18 cellular contexts compared by ENCODE assay signal in genomic region chr12:109440851-109441490, GRCh38. TPM values are rescaled to one million over a fixed set of nuclear protein-coding genes. Genes with fewer than 3 reads are reported as not detected.
A peak's percentile ranks its signal among the peaks of the same experiment; 100 is the strongest.
DNase-seq lines count a peak whose midpoint lies in the region; ATAC-seq and TF ChIP-seq lines count a peak whose summit lies in the region.
"Had no signal": no experiment of that assay in that cellular context is flagged by ENCODE, and none has a peak within 500 bp of the region (broad histone marks: within the 10 kb centered on the region; RNA-seq: fewer than 3 reads in every experiment).

No MANE protein-coding gene starts in this region.

- peaks cover 23 to 28% of the 10 kb centered on the region in 2 donors for H3K4me1 Mint-ChIP-seq in natural killer cell

- H3K9me3 Mint-ChIP-seq in natural killer cell = no peaks in the 10 kb centered on the region
- H3K9me3 Mint-ChIP-seq: activated naive CD8-positive, alpha-beta T cell treated with anti-CD3 and anti-CD28 coated beads, Interleukin-2, amount 10 ng/mL, durations not matched to agents 7 days and 5 days; naive thymus-derived CD8-positive, alpha-beta T cell; stimulated activated naive CD8-positive, alpha-beta T cell treated with anti-CD3 and anti-CD28 coated beads, Interleukin-15, Interleukin-2, amounts not matched to agents 100 ng/mL and 50 ng/mL, for 24 hours had no signal

- intact Hi-C loops in natural killer cell (cut with micrococcal nuclease) = no loop called here

- H3K36me3 ChIP-seq in HUES64 (ENCODE audit: insufficient read depth, low read length) = peaks cover 14% of the 10 kb centered on the region
- H3K36me3 ChIP-seq: right lobe of liver had no signal

- no peaks in the 10 kb centered on the region for H3K27me3 ChIP-seq in HUES64 (ENCODE audit: insufficient read depth, low read length)
- H3K27me3 ChIP-seq: left lung, right lobe of liver had no signal

- H3K4me3 Mint-ChIP-seq in natural killer cell = no peak overlapping the region
- H3K4me3 Mint-ChIP-seq: activated naive CD8-positive, alpha-beta T cell treated with anti-CD3 and anti-CD28 coated beads, Interleukin-2, amount 10 ng/mL, durations not matched to agents 7 days and 5 days; naive thymus-derived CD8-positive, alpha-beta T cell; stimulated activated naive CD8-positive, alpha-beta T cell treated with anti-CD3 and anti-CD28 coated beads, Interleukin-15, Interleukin-2, amounts not matched to agents 100 ng/mL and 50 ng/mL, for 24 hours had no signal

- H3K27ac ChIP-seq in HUES64 (ENCODE audit: low read depth, low read length) = peak overlapping the region; percentile 51
- H3K27ac ChIP-seq: epithelial cell of prostate, left lung, right lobe of liver had no signal

- H3K9ac ChIP-seq in HUES64 (ENCODE audit: low read depth, low read length) = no peak overlapping the region

- DNase-seq in DMS153 (lab: John Stamatoyannopoulos, UW) (peak; percentile 41), NCI-H748 (lab: John Stamatoyannopoulos, UW; ENCODE audit: unreplicated experiment) (peak; percentile 93), foreskin fibroblast (peak; percentile 48 to 63), germinal center (ENCODE audit: low spot score) (no peak), natural killer cell (no peak)
- DNase-seq: activated naive CD8-positive, alpha-beta T cell treated with anti-CD3 and anti-CD28 coated beads, Interleukin-2, amount 10 ng/mL, durations not matched to agents 7 days and 5 days; C1 segment of cervical spinal cord; GF-D8; hippocampal formation; left lung; naive thymus-derived CD8-positive, alpha-beta T cell; right lobe of liver had no signal

- WGBS in HUES64 = 80% methylated on average over 8 of the region's 9 CpGs

- no peak for TF ChIP-seq CTCF in foreskin fibroblast (IDR thresholded peaks at IDR 0.05; ENCODE audit: low read depth, low read length)
- TF ChIP-seq CTCF in natural killer cell (IDR thresholded peaks at IDR 0.05) = no peak

- H3K9me3 ChIP-seq in HUES64 (ENCODE audit: insufficient read depth, low read depth, low read length) = no peaks in the 10 kb centered on the region
- H3K9me3 ChIP-seq: left lung, right lobe of liver had no signal

- H3K27ac Mint-ChIP-seq in natural killer cell = peak overlapping the region in 1 of 2 donors; percentile 60
- H3K27ac Mint-ChIP-seq: activated naive CD8-positive, alpha-beta T cell treated with anti-CD3 and anti-CD28 coated beads, Interleukin-2, amount 10 ng/mL, durations not matched to agents 7 days and 5 days; naive thymus-derived CD8-positive, alpha-beta T cell; stimulated activated naive CD8-positive, alpha-beta T cell treated with anti-CD3 and anti-CD28 coated beads, Interleukin-15, Interleukin-2, amounts not matched to agents 100 ng/mL and 50 ng/mL, for 24 hours had no signal

- no peak overlapping the region for H3K4me3 ChIP-seq in HUES64 (ENCODE audit: low read length)
- no peak overlapping the region for H3K4me3 ChIP-seq in foreskin fibroblast (ENCODE audit: low read depth in 1 of 2, low read length in 2 of 2)
- H3K4me3 ChIP-seq: left lung, right lobe of liver had no signal

- no peaks in the 10 kb centered on the region for H3K36me3 Mint-ChIP-seq in natural killer cell

- H3K27me3 Mint-ChIP-seq in natural killer cell (ENCODE audit: low read depth in 2 of 2) = no peaks in the 10 kb centered on the region
- H3K27me3 Mint-ChIP-seq: activated naive CD8-positive, alpha-beta T cell treated with anti-CD3 and anti-CD28 coated beads, Interleukin-2, amount 10 ng/mL, durations not matched to agents 7 days and 5 days; naive thymus-derived CD8-positive, alpha-beta T cell; stimulated activated naive CD8-positive, alpha-beta T cell treated with anti-CD3 and anti-CD28 coated beads, Interleukin-15, Interleukin-2, amounts not matched to agents 100 ng/mL and 50 ng/mL, for 24 hours had no signal

- ATAC-seq in GM18498 (IDR thresholded peaks at IDR 0.05; ENCODE audit: unreplicated experiment) = no peak
- no peak for ATAC-seq in natural killer cell
- ATAC-seq in HG02885 (IDR thresholded peaks at IDR 0.05; ENCODE audit: poor library complexity, unreplicated experiment) = no peak
- ATAC-seq: HCT116; left lung; naive thymus-derived CD8-positive, alpha-beta T cell; right lobe of liver had no signal

- peaks cover 16% of the 10 kb centered on the region for H3K4me1 ChIP-seq in HUES64 (ENCODE audit: insufficient read depth, low read length)
- H3K4me1 ChIP-seq: right lobe of liver had no signal

RNA-seq across cellular contexts. Expression of gene KCTD10, which starts 36.1 kb away (rescaled TPM):
- 44.7 TPM for polyA plus RNA-seq in HUES64 (2013, experiment 1 of 2)
- 36.3 TPM for polyA plus RNA-seq in HUES64 (2013, experiment 2 of 2)
- total RNA-seq in natural killer cell = 100 to 1,000 TPM in 1 of 3 donors, 10 to 100 TPM in 2; 76.0 to 141 (median 79.0) TPM

RNA-seq across cellular contexts. Expression of gene UBE3B, which starts 36.5 kb away (rescaled TPM):
- polyA plus RNA-seq in HUES64 (2013, experiment 1 of 2) = 14.0 TPM
- 16.2 TPM for polyA plus RNA-seq in HUES64 (2013, experiment 2 of 2)
- total RNA-seq in natural killer cell = 10 to 100 TPM; 32.2 to 46.7 (median 39.5) TPM

Comparison
In these comparisons a context has a peak if more than half of its experiments do, and no peak if none do; other contexts are left out.
1. DNase-seq: peak in DMS153 (single experiment), NCI-H748 (single experiment) and foreskin fibroblast (2 of 2); none in germinal center (single experiment) and natural killer cell (single experiment).